ENCODE assay signal across 8 cellular contexts in the genomic region with DNA sequence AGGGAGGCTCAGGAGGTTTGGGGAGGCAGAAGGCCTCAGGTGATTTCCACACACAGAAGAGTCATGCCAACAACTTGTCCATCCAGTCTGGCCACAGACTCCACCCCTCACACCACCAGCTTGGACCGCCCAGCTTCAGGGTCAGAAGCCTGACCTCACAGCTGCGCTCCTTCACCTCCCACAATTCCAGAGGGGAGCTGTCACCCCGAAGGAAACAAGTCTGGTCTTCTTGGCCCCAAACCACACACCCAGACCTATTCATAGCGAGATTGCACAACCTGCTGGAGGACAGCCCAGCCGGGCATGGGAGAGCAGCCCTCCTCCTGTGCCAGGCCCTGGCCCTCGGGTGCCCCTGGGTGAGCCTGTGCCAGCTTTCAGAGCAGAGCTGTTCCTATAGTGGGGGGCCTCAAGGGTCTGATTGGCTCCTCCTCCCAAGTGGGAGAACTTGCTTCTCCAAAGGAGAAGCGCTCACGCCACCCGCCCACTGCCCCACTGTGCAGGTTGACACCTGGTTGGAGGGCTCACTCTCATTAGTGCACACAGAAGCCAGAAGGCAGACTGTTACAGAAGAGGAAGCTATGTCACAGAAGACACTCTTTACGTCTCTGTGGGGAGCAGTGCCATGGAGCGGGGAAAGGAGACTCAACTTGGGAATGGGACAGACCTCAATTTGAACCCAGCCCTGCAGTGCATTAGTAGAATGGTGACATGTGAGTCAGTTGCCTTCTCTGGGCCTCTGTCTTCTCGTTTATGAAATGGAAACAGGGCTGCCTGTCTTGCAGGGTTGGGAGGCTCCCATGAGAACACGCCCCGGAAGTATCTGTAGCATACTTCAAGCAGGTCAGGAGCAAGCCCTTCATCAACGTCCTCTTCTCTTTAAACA.
DNase-seq lines count a peak whose midpoint lies in the region; TF ChIP-seq lines count a peak whose summit lies in the region.

No MANE protein-coding gene starts in this region.

- H3K36me3 ChIP-seq in fibroblast of lung (ENCODE audit: control insufficient read depth, insufficient read depth, low read length) (no peaks in the 10 kb centered on the region), osteoblast (ENCODE audit: insufficient read depth, low read length) (no peaks in the 10 kb centered on the region)

- no peak overlapping the region for H3K27ac Mint-ChIP-seq in mesothelial cell of epicardium

- no peak overlapping the region for H3K9ac ChIP-seq in fibroblast of lung (ENCODE audit: insufficient read depth, low read length)

- H3K36me3 Mint-ChIP-seq in mesothelial cell of epicardium = peaks cover 19% of the 10 kb centered on the region

- no peaks in the 10 kb centered on the region for H3K27me3 Mint-ChIP-seq in mesothelial cell of epicardium (ENCODE audit: low read depth)

- H3K4me3 ChIP-seq in fibroblast of lung (replicated peaks in 1 of 4; ENCODE audit: control extremely low read depth in 1 of 4, insufficient read depth in 1 of 4, low read depth in 3 of 4, low read length in 4 of 4) = no peak overlapping the region
- no peak overlapping the region for H3K4me3 ChIP-seq in osteoblast (ENCODE audit: insufficient read depth, low read length)

- H2AFZ ChIP-seq in fibroblast of lung (ENCODE audit: low read length) (no peak overlapping the region), osteoblast (ENCODE audit: low read length) (no peak overlapping the region)

- H3K9me3 ChIP-seq in fibroblast of lung (ENCODE audit: control insufficient read depth, insufficient read depth, low read depth, low read length) (no peaks in the 10 kb centered on the region), osteoblast (ENCODE audit: low read depth, low read length) (no peaks in the 10 kb centered on the region)

- DNase-seq in C1 segment of cervical spinal cord (lab: John Stamatoyannopoulos, UW) (peak in 9 of 14 donors; percentile 10 to 83 (median 56)), NOMO-1 (lab: John Stamatoyannopoulos, UW; ENCODE audit: unreplicated experiment in 2 of 2) (peak; percentile 88 to 89), fibroblast of lung (ENCODE audit: low read depth in 2 of 2) (peak; percentile 86 to 99), osteoblast (ENCODE audit: insufficient read length, low spot score, missing footprints) (peak; percentile 92), T-helper 1 cell (no peak), mesothelial cell of epicardium (ENCODE audit: low spot score in 2 of 2, unreplicated experiment in 2 of 2) (no peak), NCI-H82 (lab: John Stamatoyannopoulos, UW) (no peak)
- DNase-seq in activated CD4-positive, alpha-beta T cell treated with anti-CD3 and anti-CD28 coated beads for 48 hours = no peak

- peaks cover 5% of the 10 kb centered on the region for H3K79me2 ChIP-seq in fibroblast of lung (ENCODE audit: control insufficient read depth, insufficient read depth, low read length)
- peaks cover 21% of the 10 kb centered on the region for H3K79me2 ChIP-seq in osteoblast (ENCODE audit: insufficient read depth, low read length)

- TF ChIP-seq CTCF in fibroblast of lung (conservative IDR thresholded peaks at IDR 0.05 in 1 of 2, IDR thresholded peaks at IDR 0.05 in 1 of 2; ENCODE audit: low read depth in 1 of 2, low read length in 2 of 2) = no peak
- no peak for TF ChIP-seq CTCF in osteoblast (IDR thresholded peaks at IDR 0.05; ENCODE audit: extremely low read depth, low read depth, low read length)
- TF ChIP-seq CTCF in mesothelial cell of epicardium (IDR thresholded peaks at IDR 0.05; ENCODE audit: unreplicated experiment) = no peak

- peak overlapping the region; percentile 37 for H3K27ac ChIP-seq in fibroblast of lung (ENCODE audit: insufficient read depth, low read length)
- H3K27ac ChIP-seq in osteoblast (ENCODE audit: low read depth, low read length) = no peak overlapping the region

- H4K20me1 ChIP-seq in fibroblast of lung (ENCODE audit: control insufficient read depth, extremely low read depth, insufficient read depth, low read length) (no peaks in the 10 kb centered on the region), osteoblast (ENCODE audit: insufficient read depth, low read length) (peaks cover 5% of the 10 kb centered on the region)

- H3K4me1 ChIP-seq in fibroblast of lung (ENCODE audit: control insufficient read depth, extremely low read depth, insufficient read depth, low read length) (peaks cover 24% of the 10 kb centered on the region), osteoblast (ENCODE audit: insufficient read depth, low read length) (peaks cover 33% of the 10 kb centered on the region)

- H3K4me1 Mint-ChIP-seq in mesothelial cell of epicardium = peaks cover 38% of the 10 kb centered on the region

- H3K4me3 Mint-ChIP-seq in mesothelial cell of epicardium = no peak overlapping the region

- no peaks in the 10 kb centered on the region for H3K9me3 Mint-ChIP-seq in mesothelial cell of epicardium

- H3K27me3 ChIP-seq in fibroblast of lung (ENCODE audit: control insufficient read depth, insufficient read depth, low read length) (no peaks in the 10 kb centered on the region), osteoblast (ENCODE audit: insufficient read depth, low read length) (no peaks in the 10 kb centered on the region)

- H3K4me2 ChIP-seq in fibroblast of lung (ENCODE audit: extremely low read depth, insufficient read depth, low read length) = no peak overlapping the region
- H3K4me2 ChIP-seq in osteoblast (ENCODE audit: insufficient read depth, low read length) = peak overlapping the region; percentile 8

Comparison
In these comparisons a context has a peak if more than half of its experiments do, and no peak if none do; other contexts are left out.
1. DNase-seq: peak in C1 segment of cervical spinal cord (9 of 14), NOMO-1 (2 of 2), fibroblast of lung (2 of 2) and osteoblast (single experiment); none in T-helper 1 cell (0 of 5), mesothelial cell of epicardium (0 of 2), NCI-H82 (single experiment) and activated CD4-positive, alpha-beta T cell treated with anti-CD3 and anti-CD28 coated beads for 48 hours (single experiment).